ENCODE assay signal across 15 cellular contexts in genomic region chr11:9120659-9121350, GRCh38. TPM values are rescaled to one million over a fixed set of nuclear protein-coding genes. Genes with fewer than 3 reads are reported as not detected.
A peak's percentile ranks its signal among the peaks of the same experiment; 100 is the strongest.
DNase-seq lines count a peak whose midpoint lies in the region; ATAC-seq and TF ChIP-seq lines count a peak whose summit lies in the region.
"Had no signal": no experiment of that assay in that cellular context is flagged by ENCODE, and none has a peak within 500 bp of the region (broad histone marks: within the 10 kb centered on the region; RNA-seq: fewer than 3 reads in every experiment).

No MANE protein-coding gene starts in this region.

- H3K36me3 ChIP-seq in A673 (ENCODE audit: insufficient read depth, low read length, poor library complexity, severe bottlenecking): no peaks in the 10 kb centered on the region
- H3K36me3 ChIP-seq in hepatocyte (replicated peaks; ENCODE audit: insufficient read depth, low read depth): no peaks in the 10 kb centered on the region
- H3K36me3 ChIP-seq: gastrocnemius medialis, thoracic aorta had no signal

- POLR2A ChIA-PET in A673 (lab: Charles Lee; ENCODE audit: low non-redundant PET): no interaction called here
- POLR2A ChIA-PET in CD4-positive, alpha-beta T cell (lab: Charles Lee): no interaction called here

- H3K4me3 ChIP-seq in A673 (ENCODE audit: low read depth, low read length, poor library complexity, severe bottlenecking) (no peak overlapping the region), hepatocyte (no peak overlapping the region)
- H3K4me3 ChIP-seq: gastrocnemius medialis, MG63, thoracic aorta had no signal

- H3K4me1 ChIP-seq in A673 (ENCODE audit: insufficient read depth, low read length, poor library complexity, severe bottlenecking): no peaks in the 10 kb centered on the region
- no peaks in the 10 kb centered on the region for H3K4me1 ChIP-seq in hepatocyte (ENCODE audit: insufficient read depth)
- H3K4me1 ChIP-seq: gastrocnemius medialis had no signal

- no peak overlapping the region for H2AFZ ChIP-seq in hepatocyte

- 52% methylated on average over 7 of the region's 7 CpGs for WGBS in hepatocyte (ENCODE audit: low lambda C conversion rate, missing lambda C conversion rate)

- no peak overlapping the region for H3K4me3 Mint-ChIP-seq in CD4-positive, alpha-beta T cell
- H3K4me3 Mint-ChIP-seq: activated CD4-positive, alpha-beta memory T cell treated with anti-CD3 and anti-CD28 coated beads, Interleukin-2, amount 10 ng/mL, durations not matched to agents 7 days and 5 days; CD4-positive, CD25-positive, alpha-beta regulatory T cell; naive B cell had no signal

- H3K27me3 ChIP-seq in A673 (replicated peaks; ENCODE audit: insufficient read depth, low read depth, low read length, poor library complexity) (no peaks in the 10 kb centered on the region), hepatocyte (no peaks in the 10 kb centered on the region)
- no peaks in the 10 kb centered on the region for H3K27me3 ChIP-seq in CD4-positive, alpha-beta T cell (ENCODE audit: control insufficient read depth, insufficient read depth, low read length)
- H3K27me3 ChIP-seq: gastrocnemius medialis, MG63 had no signal

- no peaks in the 10 kb centered on the region for H3K9me3 Mint-ChIP-seq in CD4-positive, alpha-beta T cell
- H3K9me3 Mint-ChIP-seq: activated CD4-positive, alpha-beta memory T cell treated with anti-CD3 and anti-CD28 coated beads, Interleukin-2, amount 10 ng/mL, durations not matched to agents 7 days and 5 days had no signal

- TF ChIP-seq CTCF in A673 (conservative IDR thresholded peaks at IDR 0.05; ENCODE audit: low read depth, low read length) (0 out of 2 replicates have a peak, but pooled peaks have one; percentile 15), hepatocyte (IDR thresholded peaks at IDR 0.05; ENCODE audit: poor library complexity) (peak; percentile 23)
- TF ChIP-seq CTCF in CD4-positive, alpha-beta T cell (IDR thresholded peaks at IDR 0.05): no peak

- intact Hi-C loops in A673 (cut with micrococcal nuclease; ENCODE audit: unreplicated experiment): no loop called here
- intact Hi-C loops in CD4-positive, alpha-beta T cell (cut with DNase I, micrococcal nuclease): no loop called here

- H3K27ac ChIP-seq in A673 (ENCODE audit: low read depth, low read length, poor library complexity, severe bottlenecking) (no peak overlapping the region), hepatocyte (no peak overlapping the region)
- H3K27ac ChIP-seq in CD4-positive, alpha-beta T cell (ENCODE audit: low read depth, low read length): no peak overlapping the region
- H3K27ac ChIP-seq: gastrocnemius medialis, thoracic aorta had no signal

- H3K27ac Mint-ChIP-seq in CD4-positive, alpha-beta T cell: no peak overlapping the region
- H3K27ac Mint-ChIP-seq: activated CD4-positive, alpha-beta memory T cell treated with anti-CD3 and anti-CD28 coated beads, Interleukin-2, amount 10 ng/mL, durations not matched to agents 7 days and 5 days; CD4-positive, CD25-positive, alpha-beta regulatory T cell; naive B cell had no signal

- H3K4me1 Mint-ChIP-seq in CD4-positive, alpha-beta T cell (ENCODE audit: low read depth): no peaks in the 10 kb centered on the region
- H3K4me1 Mint-ChIP-seq: activated CD4-positive, alpha-beta memory T cell treated with anti-CD3 and anti-CD28 coated beads, Interleukin-2, amount 10 ng/mL, durations not matched to agents 7 days and 5 days; CD4-positive, CD25-positive, alpha-beta regulatory T cell had no signal

- no peak for DNase-seq in A673 (ENCODE audit: low spot score)
- peak; percentile 30 for DNase-seq in H4 (ENCODE audit: low spot score)
- DNase-seq in SHP77 (lab: John Stamatoyannopoulos, UW): peak; percentile 15 to 43
- DNase-seq in hepatocyte (ENCODE audit: low spot score): no peak
- DNase-seq in CD4-positive, alpha-beta T cell: no peak
- no peak for DNase-seq in NCI-H1105 treated with DMSO at 0.1 percent for 48 hours (lab: John Stamatoyannopoulos, UW)
- DNase-seq: activated CD4-positive, alpha-beta memory T cell treated with anti-CD3 and anti-CD28 coated beads, Interleukin-2, amount 10 ng/mL, durations not matched to agents 7 days and 5 days; CD4-positive, CD25-positive, alpha-beta regulatory T cell; gastrocnemius medialis; MG63; naive B cell; stimulated activated CD4-positive, alpha-beta T cell treated with anti-CD3 and anti-CD28 coated beads, Interleukin-2, amount 100 ng/mL, for 24 hours had no signal

- no peaks in the 10 kb centered on the region for H3K36me3 Mint-ChIP-seq in CD4-positive, alpha-beta T cell (ENCODE audit: low read depth)
- H3K36me3 Mint-ChIP-seq: CD4-positive, CD25-positive, alpha-beta regulatory T cell; naive B cell had no signal

- H3K4me2 ChIP-seq in hepatocyte: no peak overlapping the region

- H3K9me2 ChIP-seq in hepatocyte (replicated peaks; ENCODE audit: insufficient read depth): no peaks in the 10 kb centered on the region

- ATAC-seq in CD4-positive, alpha-beta T cell (ENCODE audit: poor library complexity): no peak
- no peak for ATAC-seq in GM21526 (IDR thresholded peaks at IDR 0.05; ENCODE audit: low FRiP score, unreplicated experiment)
- no peak for ATAC-seq in HG03460 (IDR thresholded peaks at IDR 0.05; ENCODE audit: unreplicated experiment)
- ATAC-seq: gastrocnemius medialis had no signal

- no peaks in the 10 kb centered on the region for H4K20me1 ChIP-seq in hepatocyte (ENCODE audit: insufficient read depth, poor library complexity, severe bottlenecking)

- CTCF ChIA-PET in A673 (lab: Charles Lee): no interaction called here
- CTCF ChIA-PET in CD4-positive, alpha-beta T cell (lab: Charles Lee): no interaction called here

- H3K9me3 ChIP-seq in A673 (ENCODE audit: low read depth, low read length, poor library complexity, severe bottlenecking): no peaks in the 10 kb centered on the region
- no peaks in the 10 kb centered on the region for H3K9me3 ChIP-seq in hepatocyte (ENCODE audit: low read depth)
- H3K9me3 ChIP-seq in CD4-positive, alpha-beta T cell (ENCODE audit: control insufficient read depth, low read length): no peaks in the 10 kb centered on the region
- H3K9me3 ChIP-seq: gastrocnemius medialis, thoracic aorta had no signal

- no peaks in the 10 kb centered on the region for H3K79me2 ChIP-seq in hepatocyte

- BruUV-seq in A673 (replicated peaks; lab: Mats Ljungman, UMichigan): no TSS peak

- H3K27me3 Mint-ChIP-seq in CD4-positive, alpha-beta T cell: no peaks in the 10 kb centered on the region
- H3K27me3 Mint-ChIP-seq: naive B cell had no signal

RNA-seq across cellular contexts. Expression of gene SCUBE2, which starts 29.4 kb away (rescaled TPM):
- total RNA-seq in A673 (2021) (1.1 and 1.4 TPM in 2 replicates), hepatocyte (8.6 and 14.2 TPM in 2 replicates)
- total RNA-seq in H4 (2014; rRNA removed; shearing (Covaris generic)): 0.10 TPM in 1 of 2 replicates, not detected in the other
- polyA plus RNA-seq in hepatocyte: 8.9 and 13.9 TPM in 2 replicates
- total RNA-seq in CD4-positive, alpha-beta T cell: under 1 TPM in 1 of 2 experiments, not detected in 1; 0.17 TPM
- total RNA-seq: activated CD4-positive, alpha-beta memory T cell treated with anti-CD3 and anti-CD28 coated beads, Interleukin-2, amount 10 ng/mL, durations not matched to agents 7 days and 5 days; CD4-positive, CD25-positive, alpha-beta regulatory T cell had no signal
- polyA plus RNA-seq: CD4-positive, CD25-positive, alpha-beta regulatory T cell had no signal

Comparison
In these comparisons a context has a peak if more than half of its experiments do, and no peak if none do; other contexts are left out.
1. DNase-seq: peak in H4 (single experiment) and SHP77 (2 of 2); none in A673 (single experiment), hepatocyte (single experiment), CD4-positive, alpha-beta T cell (0 of 10) and NCI-H1105 treated with DMSO at 0.1 percent for 48 hours (single experiment).